Comparison of ENCODE assay signal across 3 cellular contexts in the genomic region with DNA sequence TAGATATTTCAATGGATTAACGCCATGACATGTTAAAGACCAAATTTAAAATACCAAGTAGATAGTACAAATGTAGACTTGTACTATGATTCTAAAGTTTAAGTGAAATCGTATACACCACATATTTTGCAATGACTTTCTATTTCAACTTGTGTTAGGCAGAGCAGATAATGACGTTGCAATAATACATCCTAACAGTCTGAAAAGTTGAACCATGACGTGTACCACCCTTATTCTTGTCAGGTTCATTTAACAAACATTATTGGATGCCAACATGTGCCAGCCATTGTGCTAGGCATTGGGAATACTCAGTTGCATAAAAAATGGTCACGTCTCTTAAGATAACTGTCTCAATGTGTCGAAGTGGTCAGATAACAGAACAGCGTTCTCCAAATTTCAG.
TF ChIP-seq lines count a peak whose summit lies in the region.

No MANE protein-coding gene starts in this region.

TF ChIP-seq in HepG2, 621 proteins besides CTCF, POLR2A, EP300 and RAD21:
- TF ChIP-seq CREB1 (IDR thresholded peaks at IDR 0.05) (peak; percentile 76), CREB1 (CRISPR knock-in tag; IDR thresholded peaks at IDR 0.05) (no peak)
- TF ChIP-seq, protein P1, sequence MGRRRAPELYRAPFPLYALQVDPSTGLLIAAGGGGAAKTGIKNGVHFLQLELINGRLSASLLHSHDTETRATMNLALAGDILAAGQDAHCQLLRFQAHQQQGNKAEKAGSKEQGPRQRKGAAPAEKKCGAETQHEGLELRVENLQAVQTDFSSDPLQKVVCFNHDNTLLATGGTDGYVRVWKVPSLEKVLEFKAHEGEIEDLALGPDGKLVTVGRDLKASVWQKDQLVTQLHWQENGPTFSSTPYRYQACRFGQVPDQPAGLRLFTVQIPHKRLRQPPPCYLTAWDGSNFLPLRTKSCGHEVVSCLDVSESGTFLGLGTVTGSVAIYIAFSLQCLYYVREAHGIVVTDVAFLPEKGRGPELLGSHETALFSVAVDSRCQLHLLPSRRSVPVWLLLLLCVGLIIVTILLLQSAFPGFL (CRISPR knock-in tag; IDR thresholded peaks at IDR 0.05): no peak

TF ChIP-seq in A549, 52 proteins besides CTCF, POLR2A, EP300 and RAD21:
- 0 out of 2 replicates have a peak, but pooled peaks have one; percentile 27 for TF ChIP-seq NFE2L2 (conservative IDR thresholded peaks at IDR 0.05; ENCODE audit: low read length)
- TF ChIP-seq ZFP36 (IDR thresholded peaks at IDR 0.05; ENCODE audit: borderline replicate concordance, partially characterized antibody): no peak
- no peak for TF ChIP-seq CHD2 (IDR thresholded peaks at IDR 0.05; ENCODE audit: low read length, partially characterized antibody)

TF ChIP-seq in K562, 482 proteins besides CTCF, POLR2A, EP300 and RAD21:
- TF ChIP-seq TRIM28 (IDR thresholded peaks at IDR 0.05) (no peak), TEAD2 (tag; IDR thresholded peaks at IDR 0.05) (no peak), NFE2 (IDR thresholded peaks at IDR 0.05; ENCODE audit: low read depth) (0 out of 2 replicates have a peak, but pooled peaks have one; percentile 33), MAFG (tag; conservative IDR thresholded peaks at IDR 0.05) (peak; percentile 72), THRAP3 (IDR thresholded peaks at IDR 0.05; ENCODE audit: borderline replicate concordance) (no peak), CEBPB (tag; IDR thresholded peaks at IDR 0.05) (peak; percentile 28), ZNF316 (IDR thresholded peaks at IDR 0.05) (peak; percentile 56), C11orf30 (IDR thresholded peaks at IDR 0.05; ENCODE audit: low read depth) (0 out of 2 replicates have a peak, but pooled peaks have one; percentile 9)
- TF ChIP-seq, protein P2, sequence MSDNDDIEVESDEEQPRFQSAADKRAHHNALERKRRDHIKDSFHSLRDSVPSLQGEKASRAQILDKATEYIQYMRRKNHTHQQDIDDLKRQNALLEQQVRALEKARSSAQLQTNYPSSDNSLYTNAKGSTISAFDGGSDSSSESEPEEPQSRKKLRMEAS (CRISPR knock-in tag; IDR thresholded peaks at IDR 0.05): no peak
- TF ChIP-seq, protein P3, sequence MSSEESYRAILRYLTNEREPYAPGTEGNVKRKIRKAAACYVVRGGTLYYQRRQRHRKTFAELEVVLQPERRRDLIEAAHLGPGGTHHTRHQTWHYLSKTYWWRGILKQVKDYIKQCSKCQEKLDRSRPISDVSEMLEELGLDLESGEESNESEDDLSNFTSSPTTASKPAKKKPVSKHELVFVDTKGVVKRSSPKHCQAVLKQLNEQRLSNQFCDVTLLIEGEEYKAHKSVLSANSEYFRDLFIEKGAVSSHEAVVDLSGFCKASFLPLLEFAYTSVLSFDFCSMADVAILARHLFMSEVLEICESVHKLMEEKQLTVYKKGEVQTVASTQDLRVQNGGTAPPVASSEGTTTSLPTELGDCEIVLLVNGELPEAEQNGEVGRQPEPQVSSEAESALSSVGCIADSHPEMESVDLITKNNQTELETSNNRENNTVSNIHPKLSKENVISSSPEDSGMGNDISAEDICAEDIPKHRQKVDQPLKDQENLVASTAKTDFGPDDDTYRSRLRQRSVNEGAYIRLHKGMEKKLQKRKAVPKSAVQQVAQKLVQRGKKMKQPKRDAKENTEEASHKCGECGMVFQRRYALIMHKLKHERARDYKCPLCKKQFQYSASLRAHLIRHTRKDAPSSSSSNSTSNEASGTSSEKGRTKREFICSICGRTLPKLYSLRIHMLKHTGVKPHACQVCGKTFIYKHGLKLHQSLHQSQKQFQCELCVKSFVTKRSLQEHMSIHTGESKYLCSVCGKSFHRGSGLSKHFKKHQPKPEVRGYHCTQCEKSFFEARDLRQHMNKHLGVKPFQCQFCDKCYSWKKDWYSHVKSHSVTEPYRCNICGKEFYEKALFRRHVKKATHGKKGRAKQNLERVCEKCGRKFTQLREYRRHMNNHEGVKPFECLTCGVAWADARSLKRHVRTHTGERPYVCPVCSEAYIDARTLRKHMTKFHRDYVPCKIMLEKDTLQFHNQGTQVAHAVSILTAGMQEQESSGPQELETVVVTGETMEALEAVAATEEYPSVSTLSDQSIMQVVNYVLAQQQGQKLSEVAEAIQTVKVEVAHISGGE (CRISPR knock-in tag; IDR thresholded peaks at IDR 0.05): peak in 1 of 3 experiments; percentile 55; a peak in 1 of 6 replicates
